1 cellular context compared by ENCODE assay signal in genomic region chr15:80709542-80709941, GRCh38.
TF ChIP-seq lines count a peak whose summit lies in the region.

No MANE protein-coding gene starts in this region.

TF ChIP-seq in GM23338, 12 proteins besides CTCF, POLR2A, EP300 and RAD21 (continued from another document):
- TF ChIP-seq EZH2 (IDR thresholded peaks at IDR 0.05; ENCODE audit: low read depth, unreplicated experiment) (no peak), ZNF462 (CRISPR knock-in tag; IDR thresholded peaks at IDR 0.05) (no peak), POLR2AphosphoS5 (IDR thresholded peaks at IDR 0.05; ENCODE audit: low read depth) (no peak), EZH2phosphoT487 (IDR thresholded peaks at IDR 0.05; ENCODE audit: unreplicated experiment) (no peak)
TF ChIP-seq in GM23338: peak in this region for 0.
